ENCODE assay signal across 26 cellular contexts in genomic region chr6:137104926-137105325, GRCh38.
DNase-seq lines count a peak whose midpoint lies in the region; ATAC-seq lines count a peak whose summit lies in the region.
"Had no signal": no experiment of that assay in that cellular context is flagged by ENCODE, and none has a peak within 500 bp of the region (broad histone marks: within the 10 kb centered on the region; RNA-seq: fewer than 3 reads in every experiment).

No MANE protein-coding gene starts in this region.

- DNase-seq in stimulated activated naive CD8-positive, alpha-beta T cell treated with anti-CD3 and anti-CD28 coated beads, Interleukin-15, amount 100 ng/mL, for 72 hours: no peak
- DNase-seq in immature natural killer cell (no peak), D341Med (ENCODE audit: low spot score) (no peak), HK-2 (ENCODE audit: unreplicated experiment) (no peak)
- DNase-seq in activated CD4-positive, alpha-beta T cell treated with anti-CD3 and anti-CD28 coated beads, Interleukin-2, amount 10 ng/mL, durations not matched to agents 24 days and 14 days: no peak
- DNase-seq: activated CD8-positive, alpha-beta T cell treated with anti-CD3 and anti-CD28 coated beads, Interleukin-2, amount 10 ng/mL, durations not matched to agents 7 days and 5 days; activated gamma-delta T cell; activated T-cell treated with anti-CD3 and anti-CD28 coated beads for 4 hours; BE2C; body of pancreas; DMS79; GDM1; H7; head of caudate nucleus; left colon; mesenchymal stem cell; MG63; NCI-H2029; NCI-H226; NCI-H69; nucleus accumbens had no signal

- H3K36me3 ChIP-seq in thymus (ENCODE audit: control insufficient read depth, insufficient read depth): no peaks in the 10 kb centered on the region
- H3K36me3 ChIP-seq: BE2C, MG63 had no signal

- H3K27ac ChIP-seq in thymus (ENCODE audit: low read depth): peak overlapping the region; percentile 32
- H3K27ac ChIP-seq: body of pancreas had no signal

- 92% methylated on average over 3 of the region's 3 CpGs for WGBS in thymus

- peaks cover 5% of the 10 kb centered on the region for H3K36me3 Mint-ChIP-seq in stimulated activated naive CD8-positive, alpha-beta T cell treated with anti-CD3 and anti-CD28 coated beads, Interleukin-15, Interleukin-2, amounts not matched to agents 100 ng/mL and 50 ng/mL, for 24 hours (ENCODE audit: low read depth)
- no peaks in the 10 kb centered on the region for H3K36me3 Mint-ChIP-seq in activated T-helper 17 cell treated with anti-CD3 and anti-CD28 coated beads, Interleukin-2, amount 50 U/mL, for 72 hours (ENCODE audit: low read depth)
- H3K36me3 Mint-ChIP-seq in immature natural killer cell: no peaks in the 10 kb centered on the region
- H3K36me3 Mint-ChIP-seq in activated CD4-positive, alpha-beta T cell treated with anti-CD3 and anti-CD28 coated beads, Interleukin-2, amount 10 ng/mL, durations not matched to agents 24 days and 14 days (ENCODE audit: low read depth): peaks cover 7% of the 10 kb centered on the region

- no peak overlapping the region for H3K4me3 ChIP-seq in thymus (ENCODE audit: low read length)
- H3K4me3 ChIP-seq: body of pancreas, K562, MG63, skin epidermis had no signal

- intact Hi-C loops in activated CD4-positive, alpha-beta T cell treated with anti-CD3 and anti-CD28 coated beads, Interleukin-2, amount 10 ng/mL, durations not matched to agents 24 days and 14 days (cut with micrococcal nuclease): loop anchor here (5.0 kb wide), 2 partner anchors 73 to 552 kb away; no protein-coding TSS in a partner anchor

- no peak overlapping the region for H3K4me3 Mint-ChIP-seq in stimulated activated naive CD8-positive, alpha-beta T cell treated with anti-CD3 and anti-CD28 coated beads, Interleukin-15, Interleukin-2, amounts not matched to agents 100 ng/mL and 50 ng/mL, for 24 hours
- H3K4me3 Mint-ChIP-seq in stimulated activated naive CD8-positive, alpha-beta T cell treated with anti-CD3 and anti-CD28 coated beads, Interleukin-15, amount 100 ng/mL, for 72 hours: no peak overlapping the region
- peak overlapping the region; percentile 40 for H3K4me3 Mint-ChIP-seq in activated T-helper 17 cell treated with anti-CD3 and anti-CD28 coated beads, Interleukin-2, amount 50 U/mL, for 72 hours
- peak overlapping the region in 3 of 5 donors; percentile 7 to 27 (median 21) for H3K4me3 Mint-ChIP-seq in immature natural killer cell
- no peak overlapping the region for H3K4me3 Mint-ChIP-seq in activated CD4-positive, alpha-beta T cell treated with anti-CD3 and anti-CD28 coated beads, Interleukin-2, amount 10 ng/mL, durations not matched to agents 24 days and 14 days
- H3K4me3 Mint-ChIP-seq: activated CD8-positive, alpha-beta T cell treated with anti-CD3 and anti-CD28 coated beads, Interleukin-2, amount 10 ng/mL, durations not matched to agents 7 days and 5 days had no signal

- H3K27me3 ChIP-seq in thymus (ENCODE audit: control insufficient read depth, insufficient read depth): no peaks in the 10 kb centered on the region
- H3K27me3 ChIP-seq: BE2C, body of pancreas, MG63 had no signal

- peak overlapping the region; percentile 34 for H3K27ac Mint-ChIP-seq in stimulated activated naive CD8-positive, alpha-beta T cell treated with anti-CD3 and anti-CD28 coated beads, Interleukin-15, Interleukin-2, amounts not matched to agents 100 ng/mL and 50 ng/mL, for 24 hours
- H3K27ac Mint-ChIP-seq in stimulated activated naive CD8-positive, alpha-beta T cell treated with anti-CD3 and anti-CD28 coated beads, Interleukin-15, amount 100 ng/mL, for 72 hours: no peak overlapping the region
- H3K27ac Mint-ChIP-seq in activated T-helper 17 cell treated with anti-CD3 and anti-CD28 coated beads, Interleukin-2, amount 50 U/mL, for 72 hours: no peak overlapping the region
- H3K27ac Mint-ChIP-seq in immature natural killer cell: peak overlapping the region in 4 of 6 donors; percentile 3 to 65 (median 44)
- H3K27ac Mint-ChIP-seq in activated CD4-positive, alpha-beta T cell treated with anti-CD3 and anti-CD28 coated beads, Interleukin-2, amount 10 ng/mL, durations not matched to agents 24 days and 14 days: no peak overlapping the region
- H3K27ac Mint-ChIP-seq: activated CD8-positive, alpha-beta T cell treated with anti-CD3 and anti-CD28 coated beads, Interleukin-2, amount 10 ng/mL, durations not matched to agents 7 days and 5 days had no signal

- no peaks in the 10 kb centered on the region for H3K9me3 Mint-ChIP-seq in stimulated activated naive CD8-positive, alpha-beta T cell treated with anti-CD3 and anti-CD28 coated beads, Interleukin-15, Interleukin-2, amounts not matched to agents 100 ng/mL and 50 ng/mL, for 24 hours
- H3K9me3 Mint-ChIP-seq in stimulated activated naive CD8-positive, alpha-beta T cell treated with anti-CD3 and anti-CD28 coated beads, Interleukin-15, amount 100 ng/mL, for 72 hours: peaks cover 0 to 15% of the 10 kb centered on the region in 2 donors
- no peaks in the 10 kb centered on the region for H3K9me3 Mint-ChIP-seq in activated T-helper 17 cell treated with anti-CD3 and anti-CD28 coated beads, Interleukin-2, amount 50 U/mL, for 72 hours
- H3K9me3 Mint-ChIP-seq in immature natural killer cell: no peaks in the 10 kb centered on the region
- H3K9me3 Mint-ChIP-seq in activated CD4-positive, alpha-beta T cell treated with anti-CD3 and anti-CD28 coated beads, Interleukin-2, amount 10 ng/mL, durations not matched to agents 24 days and 14 days: peaks cover 27% of the 10 kb centered on the region

- H3K4me1 Mint-ChIP-seq in stimulated activated naive CD8-positive, alpha-beta T cell treated with anti-CD3 and anti-CD28 coated beads, Interleukin-15, Interleukin-2, amounts not matched to agents 100 ng/mL and 50 ng/mL, for 24 hours (ENCODE audit: low read depth): peaks cover 47% of the 10 kb centered on the region
- peaks cover 23% of the 10 kb centered on the region for H3K4me1 Mint-ChIP-seq in stimulated activated naive CD8-positive, alpha-beta T cell treated with anti-CD3 and anti-CD28 coated beads, Interleukin-15, amount 100 ng/mL, for 72 hours
- peaks cover 27% of the 10 kb centered on the region for H3K4me1 Mint-ChIP-seq in activated T-helper 17 cell treated with anti-CD3 and anti-CD28 coated beads, Interleukin-2, amount 50 U/mL, for 72 hours
- peaks cover 32 to 51% of the 10 kb centered on the region in 2 donors for H3K4me1 Mint-ChIP-seq in immature natural killer cell
- H3K4me1 Mint-ChIP-seq in activated CD4-positive, alpha-beta T cell treated with anti-CD3 and anti-CD28 coated beads, Interleukin-2, amount 10 ng/mL, durations not matched to agents 24 days and 14 days: peaks cover 31% of the 10 kb centered on the region

- no peaks in the 10 kb centered on the region for H3K4me1 ChIP-seq in thymus (ENCODE audit: control insufficient read depth, insufficient read depth, low read length)
- H3K4me1 ChIP-seq: BE2C had no signal

- no peak for ATAC-seq in stimulated activated naive CD8-positive, alpha-beta T cell treated with anti-CD3 and anti-CD28 coated beads, Interleukin-15, amount 100 ng/mL, for 72 hours
- ATAC-seq in activated T-helper 17 cell treated with anti-CD3 and anti-CD28 coated beads, Interleukin-2, amount 50 U/mL, for 72 hours (replicated peaks): no peak
- ATAC-seq: activated CD8-positive, alpha-beta T cell treated with anti-CD3 and anti-CD28 coated beads, Interleukin-2, amount 10 ng/mL, durations not matched to agents 7 days and 5 days; body of pancreas; K562; left colon had no signal

- H3K9me3 ChIP-seq in thymus (ENCODE audit: control insufficient read depth): no peaks in the 10 kb centered on the region
- H3K9me3 ChIP-seq: BE2C, body of pancreas, MG63 had no signal

- no peaks in the 10 kb centered on the region for H3K27me3 Mint-ChIP-seq in stimulated activated naive CD8-positive, alpha-beta T cell treated with anti-CD3 and anti-CD28 coated beads, Interleukin-15, Interleukin-2, amounts not matched to agents 100 ng/mL and 50 ng/mL, for 24 hours
- H3K27me3 Mint-ChIP-seq in stimulated activated naive CD8-positive, alpha-beta T cell treated with anti-CD3 and anti-CD28 coated beads, Interleukin-15, amount 100 ng/mL, for 72 hours: peaks cover 16% of the 10 kb centered on the region
- H3K27me3 Mint-ChIP-seq in activated T-helper 17 cell treated with anti-CD3 and anti-CD28 coated beads, Interleukin-2, amount 50 U/mL, for 72 hours: no peaks in the 10 kb centered on the region
- H3K27me3 Mint-ChIP-seq in immature natural killer cell (ENCODE audit: low read depth in 3 of 3): peaks cover 0 to 3% (median 2%) of the 10 kb centered on the region in 3 donors
- peaks cover 3% of the 10 kb centered on the region for H3K27me3 Mint-ChIP-seq in activated CD4-positive, alpha-beta T cell treated with anti-CD3 and anti-CD28 coated beads, Interleukin-2, amount 10 ng/mL, durations not matched to agents 24 days and 14 days

Comparison
In these comparisons a context has a peak if more than half of its experiments do, and no peak if none do; other contexts are left out.
1. H3K27ac Mint-ChIP-seq: peak in stimulated activated naive CD8-positive, alpha-beta T cell treated with anti-CD3 and anti-CD28 coated beads, Interleukin-15, Interleukin-2, amounts not matched to agents 100 ng/mL and 50 ng/mL, for 24 hours (single experiment) and immature natural killer cell (4 of 6); none in stimulated activated naive CD8-positive, alpha-beta T cell treated with anti-CD3 and anti-CD28 coated beads, Interleukin-15, amount 100 ng/mL, for 72 hours (0 of 2), activated T-helper 17 cell treated with anti-CD3 and anti-CD28 coated beads, Interleukin-2, amount 50 U/mL, for 72 hours (single experiment) and activated CD4-positive, alpha-beta T cell treated with anti-CD3 and anti-CD28 coated beads, Interleukin-2, amount 10 ng/mL, durations not matched to agents 24 days and 14 days (single experiment).
2. H3K4me3 Mint-ChIP-seq: peak in activated T-helper 17 cell treated with anti-CD3 and anti-CD28 coated beads, Interleukin-2, amount 50 U/mL, for 72 hours (single experiment) and immature natural killer cell (3 of 5); none in stimulated activated naive CD8-positive, alpha-beta T cell treated with anti-CD3 and anti-CD28 coated beads, Interleukin-15, Interleukin-2, amounts not matched to agents 100 ng/mL and 50 ng/mL, for 24 hours (single experiment), stimulated activated naive CD8-positive, alpha-beta T cell treated with anti-CD3 and anti-CD28 coated beads, Interleukin-15, amount 100 ng/mL, for 72 hours (0 of 2) and activated CD4-positive, alpha-beta T cell treated with anti-CD3 and anti-CD28 coated beads, Interleukin-2, amount 10 ng/mL, durations not matched to agents 24 days and 14 days (single experiment).